Comparison of ENCODE assay signal across 8 cellular contexts in the genomic region with DNA sequence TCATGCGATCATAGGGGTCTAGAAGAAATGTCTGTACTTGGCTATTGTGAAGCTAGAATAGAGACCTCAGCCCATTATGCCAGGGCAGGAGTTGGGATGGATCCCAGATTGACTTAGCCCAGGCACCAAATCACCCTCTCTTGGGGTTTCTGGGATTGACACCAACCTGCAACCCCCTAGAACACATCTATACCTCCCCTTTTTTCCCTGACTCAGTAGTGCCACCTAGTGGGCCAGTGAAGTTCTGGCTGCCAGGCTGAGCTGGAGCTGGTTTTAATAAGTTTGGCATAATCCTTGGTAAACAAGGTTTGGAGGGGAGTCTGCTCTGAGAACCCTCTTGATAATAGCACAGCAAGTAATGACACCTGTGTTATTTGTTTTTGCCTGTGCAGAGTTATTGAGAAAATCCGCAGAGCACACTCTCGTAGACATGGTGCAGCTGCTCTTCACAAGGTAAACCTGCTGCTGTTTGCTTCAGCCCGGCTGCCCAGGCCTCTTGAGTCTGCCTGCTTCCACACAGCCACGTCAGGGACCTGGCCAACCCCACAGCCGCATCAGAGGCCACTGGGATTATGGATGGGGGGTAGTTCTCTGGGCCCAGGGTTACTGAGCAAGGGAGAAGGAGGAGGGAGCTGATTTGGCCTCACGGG. TPM values are rescaled to one million over a fixed set of nuclear protein-coding genes. Genes with fewer than 3 reads are reported as not detected.
DNase-seq lines count a peak whose midpoint lies in the region; ATAC-seq and TF ChIP-seq lines count a peak whose summit lies in the region.

No MANE protein-coding gene starts in this region.

- peak in 7 of 8 donors; percentile 46 to 78 (median 52) for ATAC-seq in heart right ventricle
- no peak for ATAC-seq in HG03139 (IDR thresholded peaks at IDR 0.05; ENCODE audit: unreplicated experiment)

- peaks cover 35% of the 10 kb centered on the region for H3K36me3 ChIP-seq in DOHH2 (ENCODE audit: control insufficient read depth, low read length)
- H3K36me3 ChIP-seq in MM.1S (replicated peaks; ENCODE audit: insufficient read depth, low read length): peaks cover 12% of the 10 kb centered on the region; the same call in 1 of the 2 replicates
- H3K36me3 ChIP-seq in heart right ventricle: peaks cover 0 to 88% (median 41%) of the 10 kb centered on the region in 9 donors

- H3K4me2 ChIP-seq in DOHH2 (ENCODE audit: low read length) (no peak overlapping the region), MM.1S (ENCODE audit: low read depth, low read length) (no peak overlapping the region)

- 81 to 84% methylated on average over 7 of the region's 7 CpGs for WGBS in heart right ventricle, 2 donors

- intact Hi-C loops in heart right ventricle (cut with DNase I): loop anchor here in 8 of 10 donors (1.0 to 10.0 kb wide), 6 partner anchors 121 to 187 kb away; no protein-coding TSS in a partner anchor

- H2AFZ ChIP-seq in MM.1S (ENCODE audit: low read length): no peak overlapping the region

- H3K4me3 Mint-ChIP-seq in activated naive CD4-positive, alpha-beta T cell treated with anti-CD3 and anti-CD28 coated beads, Interleukin-2, amount 50 U/mL, for 24 hours: no peak overlapping the region

- H3K9me3 ChIP-seq in DOHH2 (ENCODE audit: control insufficient read depth, insufficient read depth, low read length) (no peaks in the 10 kb centered on the region), MM.1S (replicated peaks; ENCODE audit: insufficient read depth, low read length) (no peaks in the 10 kb centered on the region), heart right ventricle (no peaks in the 10 kb centered on the region)

- peak overlapping the region; percentile 41 for H3K27ac Mint-ChIP-seq in activated naive CD4-positive, alpha-beta T cell treated with anti-CD3 and anti-CD28 coated beads, Interleukin-2, amount 50 U/mL, for 24 hours

- DNase-seq in MM.1S (peak; percentile 47), SKM-1 (lab: John Stamatoyannopoulos, UW; ENCODE audit: unreplicated experiment) (peak; percentile 15), heart right ventricle (peak; percentile 32 to 53), retina (peak; percentile 81), NCI-H2107 treated with DMSO at 0.1 percent for 48 hours (lab: John Stamatoyannopoulos, UW; ENCODE audit: unreplicated experiment) (no peak)

- peaks cover 10% of the 10 kb centered on the region for H3K36me3 Mint-ChIP-seq in activated naive CD4-positive, alpha-beta T cell treated with anti-CD3 and anti-CD28 coated beads, Interleukin-2, amount 50 U/mL, for 24 hours

- H3K4me1 Mint-ChIP-seq in activated naive CD4-positive, alpha-beta T cell treated with anti-CD3 and anti-CD28 coated beads, Interleukin-2, amount 50 U/mL, for 24 hours: no peaks in the 10 kb centered on the region

- H3K4me1 ChIP-seq in DOHH2 (ENCODE audit: control insufficient read depth, low read length): no peaks in the 10 kb centered on the region
- H3K4me1 ChIP-seq in MM.1S (ENCODE audit: low read length): no peaks in the 10 kb centered on the region
- H3K4me1 ChIP-seq in heart right ventricle: peaks cover 0 to 9% (median 0%) of the 10 kb centered on the region in 9 donors

- H3K79me2 ChIP-seq in DOHH2 (ENCODE audit: control insufficient read depth, low read length) (no peaks in the 10 kb centered on the region), MM.1S (ENCODE audit: low read length) (peaks cover 21% of the 10 kb centered on the region)

- H3K9ac ChIP-seq in MM.1S (ENCODE audit: low read length): no peak overlapping the region

- H3K9me2 ChIP-seq in DOHH2 (replicated peaks; ENCODE audit: control insufficient read depth, low read length) (no peaks in the 10 kb centered on the region), MM.1S (replicated peaks; ENCODE audit: insufficient read depth, low read length) (no peaks in the 10 kb centered on the region)

- H3K27me3 Mint-ChIP-seq in activated naive CD4-positive, alpha-beta T cell treated with anti-CD3 and anti-CD28 coated beads, Interleukin-2, amount 50 U/mL, for 24 hours: no peaks in the 10 kb centered on the region

- no peaks in the 10 kb centered on the region for H3K9me3 Mint-ChIP-seq in activated naive CD4-positive, alpha-beta T cell treated with anti-CD3 and anti-CD28 coated beads, Interleukin-2, amount 50 U/mL, for 24 hours

- H3K4me3 ChIP-seq in DOHH2 (ENCODE audit: low read length): no peak overlapping the region
- no peak overlapping the region for H3K4me3 ChIP-seq in MM.1S (ENCODE audit: low read length)
- H3K4me3 ChIP-seq in heart right ventricle: no peak overlapping the region

- H4K20me1 ChIP-seq in DOHH2 (ENCODE audit: control insufficient read depth, insufficient read depth, low read depth, low read length) (no peaks in the 10 kb centered on the region; the same call in 1 of the 2 replicates), MM.1S (ENCODE audit: insufficient read depth, low read length) (0 out of 2 replicates have a peak, but pooled peaks cover 4% of the 10 kb centered on the region)

- H3F3A ChIP-seq in DOHH2 (ENCODE audit: control insufficient read depth, insufficient read depth) (no peaks in the 10 kb centered on the region), MM.1S (ENCODE audit: insufficient read depth, low read length) (0 out of 2 replicates have a peak, but pooled peaks cover 3% of the 10 kb centered on the region)

- H3K27ac ChIP-seq in DOHH2 (ENCODE audit: low read depth, low read length) (no peak overlapping the region), MM.1S (ENCODE audit: low read length) (no peak overlapping the region), heart right ventricle (no peak overlapping the region)

- TF ChIP-seq CTCF in DOHH2 (IDR thresholded peaks at IDR 0.05; ENCODE audit: low read depth, low read length, poor library complexity, severe bottlenecking) (peak; percentile 99), MM.1S (IDR thresholded peaks at IDR 0.05; ENCODE audit: low read length) (peak; percentile 93), heart right ventricle (IDR thresholded peaks at IDR 0.05) (peak; percentile 73 to 95 (median 90))

- H3K27me3 ChIP-seq in DOHH2 (ENCODE audit: control insufficient read depth, low read length) (no peaks in the 10 kb centered on the region), MM.1S (replicated peaks; ENCODE audit: insufficient read depth, low read length) (no peaks in the 10 kb centered on the region), heart right ventricle (no peaks in the 10 kb centered on the region)

RNA-seq across cellular contexts. Expression of gene NFKB2, which starts 43.3 kb away (rescaled TPM):
- 10 to 100 TPM in 9 of 10 donors, 1 to 10 TPM in 1; 9.9 to 40.0 (median 15.7) TPM for total RNA-seq in heart right ventricle
- 10 to 100 TPM; 19.7 to 19.8 TPM for polyA plus RNA-seq in heart right ventricle
